In genomic region chr4:167629272-167629671, GRCh38 we compare ENCODE assay signal across 1 cellular context.
"Had no signal": no experiment of that assay in that cellular context is flagged by ENCODE, and none has a peak within 500 bp of the region (broad histone marks: within the 10 kb centered on the region; RNA-seq: fewer than 3 reads in every experiment).

No MANE protein-coding gene starts in this region.

- H3K9me3 ChIP-seq: MG63 had no signal

- H3K4me3 ChIP-seq: MG63 had no signal

- H3K27me3 ChIP-seq: MG63 had no signal

- H3K36me3 ChIP-seq: MG63 had no signal
